Comparison of ENCODE assay signal across 10 cellular contexts in the genomic region with DNA sequence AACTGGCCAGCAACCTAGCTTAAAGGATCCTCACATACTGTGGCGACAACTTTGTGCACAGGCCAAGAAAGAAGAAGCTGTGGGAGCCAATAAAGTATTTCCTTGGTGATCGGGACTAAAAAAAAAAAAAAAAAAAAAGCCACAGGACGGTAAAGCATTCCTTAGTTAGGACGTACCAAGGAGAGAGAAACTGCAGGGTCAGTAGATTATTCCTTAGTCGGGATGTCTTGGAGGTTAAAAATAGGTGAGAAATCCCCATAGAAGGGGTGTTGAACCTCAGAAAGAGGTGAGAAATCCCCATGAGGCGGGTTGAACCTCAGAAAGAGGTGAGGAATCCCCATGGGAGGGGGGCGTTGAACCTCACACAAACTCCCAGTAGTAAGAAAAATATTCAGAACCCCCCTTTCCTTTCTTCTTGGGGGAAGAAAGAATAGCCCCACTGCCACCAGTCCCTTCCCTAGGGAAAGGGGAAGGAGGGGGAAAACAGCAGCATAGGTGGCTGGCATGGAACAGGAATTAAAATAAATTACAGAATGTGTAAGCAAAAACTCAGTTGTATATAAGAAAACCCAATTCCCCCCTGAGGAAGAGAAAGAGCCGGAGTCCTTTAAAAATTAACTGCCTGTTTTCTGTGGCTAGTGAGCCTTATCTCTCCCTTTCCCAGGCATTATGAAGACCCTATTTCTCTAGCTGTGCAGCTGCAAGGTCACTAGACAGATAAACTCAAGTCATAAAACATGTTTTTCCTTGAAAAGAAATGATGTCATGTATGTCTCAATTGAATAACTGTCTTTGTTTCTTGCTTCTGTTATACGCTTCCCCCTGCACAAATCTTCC. TPM values are rescaled to one million over a fixed set of nuclear protein-coding genes. Genes with fewer than 3 reads are reported as not detected.
DNase-seq lines count a peak whose midpoint lies in the region; ATAC-seq and TF ChIP-seq lines count a peak whose summit lies in the region.
"Had no signal": no experiment of that assay in that cellular context is flagged by ENCODE, and none has a peak within 500 bp of the region (broad histone marks: within the 10 kb centered on the region; RNA-seq: fewer than 3 reads in every experiment).

No MANE protein-coding gene starts in this region.

- no peaks in the 10 kb centered on the region for H3K27me3 ChIP-seq in colonic mucosa
- H3K27me3 ChIP-seq in neural progenitor cell = no peaks in the 10 kb centered on the region

- H4K20me1 ChIP-seq in neural progenitor cell (ENCODE audit: low read depth) = no peaks in the 10 kb centered on the region

- H3K79me2 ChIP-seq in neural progenitor cell (ENCODE audit: low read depth) = no peaks in the 10 kb centered on the region

- no peak for TF ChIP-seq CTCF in colonic mucosa (IDR thresholded peaks at IDR 0.05)
- no peak for TF ChIP-seq CTCF in neural progenitor cell (IDR thresholded peaks at IDR 0.05)

- no peaks in the 10 kb centered on the region for H3K27me3 Mint-ChIP-seq in neural progenitor cell (ENCODE audit: insufficient read depth, low read depth)
- H3K27me3 Mint-ChIP-seq: activated naive CD8-positive, alpha-beta T cell treated with anti-CD3 and anti-CD28 coated beads, Interleukin-2, amount 50 U/mL, for 24 hours had no signal

- H3K9me3 Mint-ChIP-seq in neural progenitor cell = peaks cover 2% of the 10 kb centered on the region

- H3K4me3 ChIP-seq in colonic mucosa = peak overlapping the region; percentile 28
- peak overlapping the region; percentile 1 for H3K4me3 ChIP-seq in neural progenitor cell

- no peak for ATAC-seq in GM18909 (IDR thresholded peaks at IDR 0.05; ENCODE audit: poor library complexity, unreplicated experiment)
- ATAC-seq in GM19035 (IDR thresholded peaks at IDR 0.05; ENCODE audit: unreplicated experiment) = no peak

- peak overlapping the region in 1 of 2 donors; percentile 84 for H3K9ac ChIP-seq in colonic mucosa (ENCODE audit: low read depth in 2 of 2, low read length in 2 of 2)
- H3K9ac ChIP-seq in neural progenitor cell = no peak overlapping the region

- peak; percentile 15 for DNase-seq in CD1c-positive myeloid dendritic cell (ENCODE audit: extremely low spot score)
- DNase-seq in M059J (ENCODE audit: low read depth) = peak; percentile 35
- no peak for DNase-seq in colonic mucosa
- DNase-seq in neural progenitor cell (ENCODE audit: low spot score) = no peak
- no peak for DNase-seq in dermis blood vessel endothelial cell
- DNase-seq in stimulated activated CD4-positive, alpha-beta T cell treated with anti-CD3 and anti-CD28 coated beads, Interleukin-15, amount 100 ng/mL, for 24 hours = no peak
- DNase-seq: activated naive CD8-positive, alpha-beta T cell treated with anti-CD3 and anti-CD28 coated beads, Interleukin-2, amount 50 U/mL, for 24 hours had no signal

- H3K27ac Mint-ChIP-seq in neural progenitor cell = no peak overlapping the region
- H3K27ac Mint-ChIP-seq: activated naive CD8-positive, alpha-beta T cell treated with anti-CD3 and anti-CD28 coated beads, Interleukin-2, amount 50 U/mL, for 24 hours had no signal

- H2AFZ ChIP-seq in neural progenitor cell (replicated peaks) = peak overlapping the region; percentile 93

- H3K4me1 ChIP-seq in colonic mucosa = peaks cover 6% of the 10 kb centered on the region
- H3K4me1 ChIP-seq in neural progenitor cell = peaks cover 36% of the 10 kb centered on the region

- H3K36me3 ChIP-seq in colonic mucosa = no peaks in the 10 kb centered on the region
- H3K36me3 ChIP-seq in neural progenitor cell = no peaks in the 10 kb centered on the region

- H3K36me3 Mint-ChIP-seq in neural progenitor cell = no peaks in the 10 kb centered on the region

- H3K27ac ChIP-seq in colonic mucosa (peak overlapping the region; percentile 85), neural progenitor cell (no peak overlapping the region)

- intact Hi-C loops in colonic mucosa (cut with DNase I) = no loop called here

- no peak overlapping the region for H3K4me3 Mint-ChIP-seq in neural progenitor cell
- H3K4me3 Mint-ChIP-seq: activated naive CD8-positive, alpha-beta T cell treated with anti-CD3 and anti-CD28 coated beads, Interleukin-2, amount 50 U/mL, for 24 hours had no signal

- no peaks in the 10 kb centered on the region for H3K9me3 ChIP-seq in colonic mucosa
- H3K9me3 ChIP-seq in neural progenitor cell (ENCODE audit: low read depth) = no peaks in the 10 kb centered on the region

- H3K4me2 ChIP-seq in neural progenitor cell = peak overlapping the region; percentile 74

- H3K4me1 Mint-ChIP-seq in neural progenitor cell = peaks cover 12% of the 10 kb centered on the region

- peaks cover 11% of the 10 kb centered on the region for H3F3A ChIP-seq in neural progenitor cell (ENCODE audit: low read depth)

RNA-seq across cellular contexts. Expression of gene KLRK1, which starts 26.8 kb away (rescaled TPM):
- not detected in 2 replicates for total RNA-seq in M059J (2014; rRNA removed; shearing (Covaris generic))
- total RNA-seq in colonic mucosa (1 to 10 TPM; 1.1 to 1.6 TPM), neural progenitor cell (ENCODE audit: low replicate concordance) (not detected in 2 replicates), dermis blood vessel endothelial cell (not detected in 2 replicates)
- total RNA-seq: pulmonary artery endothelial cell had no signal

RNA-seq across cellular contexts. Expression of gene KLRC4, which starts 46.5 kb away (rescaled TPM):
- not detected in 2 replicates for total RNA-seq in M059J (2014; rRNA removed; shearing (Covaris generic))
- under 1 TPM; 0.47 to 0.80 TPM for total RNA-seq in colonic mucosa
- total RNA-seq in neural progenitor cell (ENCODE audit: low replicate concordance) = not detected in 2 replicates
- total RNA-seq in dermis blood vessel endothelial cell = not detected in 2 replicates
- total RNA-seq: pulmonary artery endothelial cell had no signal

RNA-seq across cellular contexts. Expression of gene KLRD1, which starts 55.4 kb away (rescaled TPM):
- total RNA-seq in M059J (2014; rRNA removed; shearing (Covaris generic)) = not detected in 2 replicates
- total RNA-seq in colonic mucosa (1 to 10 TPM; 1.1 to 1.5 TPM), neural progenitor cell (ENCODE audit: low replicate concordance) (0.06 TPM in 2 replicates), dermis blood vessel endothelial cell (0.19 and 0.34 TPM in 2 replicates)

RNA-seq across cellular contexts. Expression of gene KLRC3, which starts 57.3 kb away (rescaled TPM):
- not detected in 2 replicates for total RNA-seq in M059J (2014; rRNA removed; shearing (Covaris generic))
- not detected for total RNA-seq in colonic mucosa
- total RNA-seq in neural progenitor cell (ENCODE audit: low replicate concordance) = not detected in 2 replicates
- total RNA-seq in dermis blood vessel endothelial cell = not detected in 2 replicates
- total RNA-seq: pulmonary artery endothelial cell had no signal

Comparison
In these comparisons a context has a peak if more than half of its experiments do, and no peak if none do; other contexts are left out.
1. DNase-seq: peak in CD1c-positive myeloid dendritic cell (single experiment) and M059J (single experiment); none in colonic mucosa (single experiment), neural progenitor cell (single experiment), dermis blood vessel endothelial cell (single experiment) and stimulated activated CD4-positive, alpha-beta T cell treated with anti-CD3 and anti-CD28 coated beads, Interleukin-15, amount 100 ng/mL, for 24 hours (single experiment).